Comparison of ENCODE assay signal across 19 cellular contexts in genomic region chr13:30702006-30702405, GRCh38.
"Had no signal": no experiment of that assay in that cellular context is flagged by ENCODE, and none has a peak within 500 bp of the region (broad histone marks: within the 10 kb centered on the region; RNA-seq: fewer than 3 reads in every experiment).

No MANE protein-coding gene starts in this region.

- DNase-seq: activated CD4-positive, alpha-beta T cell treated with anti-CD3 and anti-CD28 coated beads, Interleukin-2, amount 10 ng/mL, durations not matched to agents 24 days and 14 days; activated CD4-positive, CD25-positive, alpha-beta regulatory T cell; activated CD8-positive, alpha-beta memory T cell treated with anti-CD3 and anti-CD28 coated beads, Interleukin-2, amount 50 U/mL, for 48 hours; activated gamma-delta T cell; activated naive CD8-positive, alpha-beta T cell treated with anti-CD3 and anti-CD28 coated beads for 36 hours; activated T-cell treated with anti-CD3 and anti-CD28 coated beads, Interleukin-2, amount 50 U/mL, for 72 hours; dorsolateral prefrontal cortex; kidney; left lung; naive thymus-derived CD8-positive, alpha-beta T cell; retina; stimulated activated CD4-positive, alpha-beta T cell treated with anti-CD3 and anti-CD28 coated beads, Interleukin-15, amount 100 ng/mL, for 24 hours; stimulated activated CD4-positive, alpha-beta T cell treated with anti-CD3 and anti-CD28 coated beads, Interleukin-4, amount 100 ng/mL, for 1 hour; stimulated activated naive B cell treated with anti-CD40 and anti-IgM and Interleukin-4, amounts not matched to agents 10 μg/mL and 1 μg/mL and 100 μg/mL, for 72 hours; tibial artery had no signal

- H3K4me3 ChIP-seq: breast epithelium, dorsolateral prefrontal cortex, esophagus muscularis mucosa, hepatocyte, left lung, tibial artery had no signal

- ATAC-seq: activated T-cell treated with anti-CD3 and anti-CD28 coated beads, Interleukin-2, amount 50 U/mL, for 72 hours; left lung; naive thymus-derived CD8-positive, alpha-beta T cell; stimulated activated naive B cell treated with anti-CD40 and anti-IgM and Interleukin-4, amounts not matched to agents 10 μg/mL and 1 μg/mL and 100 μg/mL, for 72 hours had no signal

- H3K4me3 Mint-ChIP-seq: activated CD4-positive, alpha-beta T cell treated with anti-CD3 and anti-CD28 coated beads, Interleukin-2, amount 10 ng/mL, durations not matched to agents 24 days and 14 days; activated naive CD8-positive, alpha-beta T cell treated with anti-CD3 and anti-CD28 coated beads for 36 hours; activated T-cell treated with anti-CD3 and anti-CD28 coated beads, Interleukin-2, amount 50 U/mL, for 72 hours; naive thymus-derived CD8-positive, alpha-beta T cell; stimulated activated naive B cell treated with anti-CD40 and anti-IgM and Interleukin-4, amounts not matched to agents 10 μg/mL and 1 μg/mL and 100 μg/mL, for 72 hours had no signal

- H3K36me3 Mint-ChIP-seq: activated naive CD8-positive, alpha-beta T cell treated with anti-CD3 and anti-CD28 coated beads for 36 hours; naive thymus-derived CD8-positive, alpha-beta T cell; stimulated activated naive B cell treated with anti-CD40 and anti-IgM and Interleukin-4, amounts not matched to agents 10 μg/mL and 1 μg/mL and 100 μg/mL, for 72 hours had no signal

- H3K27me3 ChIP-seq: breast epithelium, dorsolateral prefrontal cortex, esophagus muscularis mucosa, hepatocyte, left lung, neutrophil, tibial artery had no signal

- H3K36me3 ChIP-seq: breast epithelium, esophagus muscularis mucosa, left lung, neutrophil, tibial artery had no signal

- H3K27ac Mint-ChIP-seq: activated CD4-positive, alpha-beta T cell treated with anti-CD3 and anti-CD28 coated beads, Interleukin-2, amount 10 ng/mL, durations not matched to agents 24 days and 14 days; activated naive CD8-positive, alpha-beta T cell treated with anti-CD3 and anti-CD28 coated beads for 36 hours; activated T-cell treated with anti-CD3 and anti-CD28 coated beads, Interleukin-2, amount 50 U/mL, for 72 hours; naive thymus-derived CD8-positive, alpha-beta T cell; stimulated activated naive B cell treated with anti-CD40 and anti-IgM and Interleukin-4, amounts not matched to agents 10 μg/mL and 1 μg/mL and 100 μg/mL, for 72 hours had no signal

- H3K4me1 ChIP-seq: breast epithelium had no signal

- H3K9me3 ChIP-seq: breast epithelium, esophagus muscularis mucosa, left lung, neutrophil, tibial artery had no signal

- H3K27ac ChIP-seq: breast epithelium, dorsolateral prefrontal cortex, esophagus muscularis mucosa, hepatocyte, left lung, neutrophil, tibial artery had no signal

- H2AFZ ChIP-seq: hepatocyte had no signal

- H3K9me3 Mint-ChIP-seq: activated CD4-positive, alpha-beta T cell treated with anti-CD3 and anti-CD28 coated beads, Interleukin-2, amount 10 ng/mL, durations not matched to agents 24 days and 14 days; activated naive CD8-positive, alpha-beta T cell treated with anti-CD3 and anti-CD28 coated beads for 36 hours; activated T-cell treated with anti-CD3 and anti-CD28 coated beads, Interleukin-2, amount 50 U/mL, for 72 hours; naive thymus-derived CD8-positive, alpha-beta T cell; stimulated activated naive B cell treated with anti-CD40 and anti-IgM and Interleukin-4, amounts not matched to agents 10 μg/mL and 1 μg/mL and 100 μg/mL, for 72 hours had no signal

- H3K4me2 ChIP-seq: hepatocyte had no signal

- H3K79me2 ChIP-seq: hepatocyte had no signal
